Comparison of ENCODE assay signal across 29 cellular contexts in genomic region chr13:111595276-111595675, GRCh38.
"Had no signal": no experiment of that assay in that cellular context is flagged by ENCODE, and none has a peak within 500 bp of the region (broad histone marks: within the 10 kb centered on the region; RNA-seq: fewer than 3 reads in every experiment).

No MANE protein-coding gene starts in this region.

- H3K4me3 ChIP-seq: stomach, suprapubic skin, testis, thoracic aorta, thyroid gland, tibial artery, tibial nerve, transverse colon, upper lobe of left lung, upper lobe of right lung, uterus, vagina had no signal

- H3K27me3 ChIP-seq: suprapubic skin, testis, thyroid gland, tibial nerve, transverse colon, upper lobe of left lung, upper lobe of right lung, uterus, vagina had no signal

- DNase-seq: stimulated activated CD4-positive, alpha-beta T cell treated with anti-CD3 and anti-CD28 coated beads, Interleukin-2, amount 100 ng/mL, for 48 hours; stimulated activated CD4-positive, alpha-beta T cell treated with anti-CD3 and anti-CD28 coated beads, Interleukin-4, amount 100 ng/mL, for 1 hour; stimulated activated CD4-positive, alpha-beta T cell treated with anti-CD3 and anti-CD28 coated beads, Interleukin-4, amount 100 ng/mL, for 24 hours; stimulated activated CD4-positive, alpha-beta T cell treated with anti-CD3 and anti-CD28 coated beads, Interleukin-4, amount 100 ng/mL, for 4 hours; stimulated activated CD8-positive, alpha-beta memory T cell treated with anti-CD3 and anti-CD28 coated beads, Interleukin-4, amount 100 ng/mL, for 48 hours; stimulated activated naive B cell treated with anti-CD40 and anti-IgM and Interleukin-4, amounts not matched to agents 10 μg/mL and 1 μg/mL and 100 μg/mL, for 72 hours; stimulated activated naive CD4-positive, alpha-beta T cell; stimulated activated naive CD4-positive, alpha-beta T cell treated with Interleukin-2 at 50 U/mL for 16 hours; stimulated activated naive CD8-positive, alpha-beta T cell treated with anti-CD3 and anti-CD28 coated beads, Interleukin-15, amount 100 ng/mL, for 72 hours; stimulated activated naive CD8-positive, alpha-beta T cell treated with anti-CD3 and anti-CD28 coated beads, Interleukin-15, Interleukin-2, amounts not matched to agents 100 U/mL and 50 U/mL, for 24 hours; stomach; substantia nigra; testis; thyroid gland; tibial artery; transverse colon; trophoblast cell; upper lobe of left lung; uterus had no signal

- H3K36me3 ChIP-seq: stomach, suprapubic skin, thoracic aorta, thyroid gland, tibial artery, tibial nerve, transverse colon, upper lobe of left lung, upper lobe of right lung, uterus, vagina had no signal

- H3K4me1 ChIP-seq: stomach, suprapubic skin, testis, thyroid gland, tibial artery, tibial nerve, transverse colon, upper lobe of left lung, upper lobe of right lung, uterus, vagina had no signal

- H3K27ac ChIP-seq: stomach, suprapubic skin, testis, thoracic aorta, thyroid gland, tibial artery, tibial nerve, transverse colon, upper lobe of left lung, upper lobe of right lung, uterus, vagina had no signal

- FAIRE-seq: urothelium cell line had no signal

- H3K4me3 Mint-ChIP-seq: stimulated activated effector memory CD8-positive, alpha-beta T cell treated with anti-CD3 and anti-CD28 coated beads, Interleukin-12 subunit alpha, Interleukin-12 subunit beta, amount 100 ng/mL, for 72 hours; stimulated activated memory B cell treated with anti-CD40 and anti-IgM and Interleukin-4, amounts not matched to agents 10 μg/mL and 1 μg/mL and 100 μg/mL, for 72 hours; stimulated activated naive B cell treated with anti-CD40 and anti-IgM and Interleukin-4, amounts not matched to agents 10 μg/mL and 1 μg/mL and 100 μg/mL, for 72 hours; stimulated activated naive CD8-positive, alpha-beta T cell treated with anti-CD3 and anti-CD28 coated beads, Interleukin-15, amount 100 ng/mL, for 72 hours; stimulated activated naive CD8-positive, alpha-beta T cell treated with anti-CD3 and anti-CD28 coated beads, Interleukin-15, Interleukin-2, amounts not matched to agents 100 ng/mL and 50 ng/mL, for 24 hours; type B pancreatic cell had no signal

- H3K9me3 ChIP-seq: stomach, suprapubic skin, testis, thoracic aorta, thyroid gland, tibial artery, tibial nerve, transverse colon, upper lobe of left lung, upper lobe of right lung, uterus, vagina had no signal

- ATAC-seq: stimulated activated naive B cell treated with anti-CD40 and anti-IgM and Interleukin-4, amounts not matched to agents 10 μg/mL and 1 μg/mL and 100 μg/mL, for 72 hours; stimulated activated naive CD8-positive, alpha-beta T cell treated with anti-CD3 and anti-CD28 coated beads, Interleukin-15, amount 100 ng/mL, for 72 hours; stimulated activated naive CD8-positive, alpha-beta T cell treated with anti-CD3 and anti-CD28 coated beads, Interleukin-15, Interleukin-2, amounts not matched to agents 100 U/mL and 50 U/mL, for 24 hours; upper lobe of right lung had no signal

- H3K4me1 Mint-ChIP-seq: stimulated activated effector memory CD8-positive, alpha-beta T cell treated with anti-CD3 and anti-CD28 coated beads, Interleukin-12 subunit alpha, Interleukin-12 subunit beta, amount 100 ng/mL, for 72 hours; stimulated activated memory B cell treated with anti-CD40 and anti-IgM and Interleukin-4, amounts not matched to agents 10 μg/mL and 1 μg/mL and 100 μg/mL, for 72 hours; stimulated activated naive B cell treated with anti-CD40 and anti-IgM and Interleukin-4, amounts not matched to agents 10 μg/mL and 1 μg/mL and 100 μg/mL, for 72 hours; stimulated activated naive CD8-positive, alpha-beta T cell treated with anti-CD3 and anti-CD28 coated beads, Interleukin-15, amount 100 ng/mL, for 72 hours had no signal

- H3K9me3 Mint-ChIP-seq: stimulated activated naive CD8-positive, alpha-beta T cell treated with anti-CD3 and anti-CD28 coated beads, Interleukin-15, Interleukin-2, amounts not matched to agents 100 ng/mL and 50 ng/mL, for 24 hours; type B pancreatic cell had no signal

- H3K27me3 Mint-ChIP-seq: stimulated activated naive CD8-positive, alpha-beta T cell treated with anti-CD3 and anti-CD28 coated beads, Interleukin-15, Interleukin-2, amounts not matched to agents 100 ng/mL and 50 ng/mL, for 24 hours had no signal

- H3K36me3 Mint-ChIP-seq: stimulated activated effector memory CD8-positive, alpha-beta T cell treated with anti-CD3 and anti-CD28 coated beads, Interleukin-12 subunit alpha, Interleukin-12 subunit beta, amount 100 ng/mL, for 72 hours; stimulated activated memory B cell treated with anti-CD40 and anti-IgM and Interleukin-4, amounts not matched to agents 10 μg/mL and 1 μg/mL and 100 μg/mL, for 72 hours; stimulated activated naive B cell treated with anti-CD40 and anti-IgM and Interleukin-4, amounts not matched to agents 10 μg/mL and 1 μg/mL and 100 μg/mL, for 72 hours; type B pancreatic cell had no signal

- H3K27ac Mint-ChIP-seq: stimulated activated effector memory CD8-positive, alpha-beta T cell treated with anti-CD3 and anti-CD28 coated beads, Interleukin-12 subunit alpha, Interleukin-12 subunit beta, amount 100 ng/mL, for 72 hours; stimulated activated memory B cell treated with anti-CD40 and anti-IgM and Interleukin-4, amounts not matched to agents 10 μg/mL and 1 μg/mL and 100 μg/mL, for 72 hours; stimulated activated naive B cell treated with anti-CD40 and anti-IgM and Interleukin-4, amounts not matched to agents 10 μg/mL and 1 μg/mL and 100 μg/mL, for 72 hours; stimulated activated naive CD8-positive, alpha-beta T cell treated with anti-CD3 and anti-CD28 coated beads, Interleukin-15, amount 100 ng/mL, for 72 hours; stimulated activated naive CD8-positive, alpha-beta T cell treated with anti-CD3 and anti-CD28 coated beads, Interleukin-15, Interleukin-2, amounts not matched to agents 100 ng/mL and 50 ng/mL, for 24 hours; type B pancreatic cell had no signal
